ENCODE assay signal across 16 cellular contexts in the genomic region with DNA sequence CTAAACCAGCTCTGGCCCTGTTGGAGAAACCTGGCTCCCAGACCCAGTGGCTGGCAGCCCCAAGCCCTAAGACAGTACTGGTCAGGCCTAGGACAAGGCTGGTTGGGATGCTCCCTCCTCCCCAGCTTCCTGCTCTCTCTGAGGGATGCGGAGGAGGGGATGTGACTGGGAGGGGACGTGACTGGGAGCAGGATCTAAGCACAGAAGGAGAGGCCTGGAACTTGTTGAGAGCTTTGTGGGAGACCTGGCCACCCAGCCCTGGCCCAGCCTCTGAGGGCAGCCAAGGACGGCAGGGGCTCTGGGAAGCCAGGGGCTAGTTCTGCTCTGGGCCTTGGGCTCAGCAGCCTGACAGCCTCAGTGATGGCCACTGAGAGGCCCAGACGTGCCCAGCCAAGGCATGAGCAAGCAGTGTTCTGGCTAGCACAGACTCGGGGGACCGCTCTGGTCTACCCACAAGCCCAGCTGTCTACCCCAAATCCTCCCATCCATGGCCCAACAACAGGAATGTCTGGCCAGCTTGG. TPM values are rescaled to one million over a fixed set of nuclear protein-coding genes. Genes with fewer than 3 reads are reported as not detected.
DNase-seq lines count a peak whose midpoint lies in the region; ATAC-seq and TF ChIP-seq lines count a peak whose summit lies in the region.
"Had no signal": no experiment of that assay in that cellular context is flagged by ENCODE, and none has a peak within 500 bp of the region (broad histone marks: within the 10 kb centered on the region; RNA-seq: fewer than 3 reads in every experiment).

No MANE protein-coding gene starts in this region.

- H3K9me3 Mint-ChIP-seq in MCF 10A (ENCODE audit: unreplicated experiment), result no peaks in the 10 kb centered on the region
- H3K9me3 Mint-ChIP-seq: activated naive CD8-positive, alpha-beta T cell treated with anti-CD3 and anti-CD28 coated beads, Interleukin-2, amount 10 ng/mL, durations not matched to agents 7 days and 5 days had no signal

- BruUV-seq in MCF 10A (replicated peaks; lab: Mats Ljungman, UMichigan), result no TSS peak
- BruUV-seq in mammary epithelial cell (replicated peaks; lab: Mats Ljungman, UMichigan), result no TSS peak

- H3K9ac ChIP-seq in mammary epithelial cell (ENCODE audit: insufficient read depth, low read length), result no peak overlapping the region

- peaks cover 22% of the 10 kb centered on the region for H3K4me1 Mint-ChIP-seq in MCF 10A (ENCODE audit: insufficient read depth, unreplicated experiment)

- H3K79me2 ChIP-seq in mammary epithelial cell (ENCODE audit: insufficient read depth, low read length), result peaks cover 81% of the 10 kb centered on the region

- POLR2A ChIA-PET in MCF 10A (lab: Yijun Ruan, JAX), result no interaction called here

- H3K36me3 Mint-ChIP-seq in MCF 10A (ENCODE audit: insufficient read depth, unreplicated experiment), result peaks cover 31% of the 10 kb centered on the region
- H3K36me3 Mint-ChIP-seq: activated CD8-positive, alpha-beta memory T cell treated with anti-CD3 and anti-CD28 coated beads, Interleukin-2, amount 10 ng/mL, durations not matched to agents 7 days and 5 days; activated naive CD8-positive, alpha-beta T cell treated with anti-CD3 and anti-CD28 coated beads, Interleukin-2, amount 10 ng/mL, durations not matched to agents 7 days and 5 days had no signal

- CTCF ChIA-PET in MCF 10A (lab: Yijun Ruan, JAX), result interaction anchor here (1.5 kb wide), 1 partner anchor 23 kb away, joined by 6 read pairs; no protein-coding TSS in a partner anchor
- CTCF ChIA-PET in mammary epithelial cell (lab: Charles Lee; ENCODE audit: low non-redundant PET), result no interaction called here

- 100% methylated on average over 5 of the region's 6 CpGs for WGBS in mammary epithelial cell (ENCODE audit: low coverage, missing lambda C conversion rate)
- WGBS in psoas muscle, 3 donors, result 70 to 74% (median 71%) methylated on average over 4 to 6 of the region's 6 CpGs

- no peak overlapping the region for H3K4me3 Mint-ChIP-seq in MCF 10A (ENCODE audit: unreplicated experiment)
- H3K4me3 Mint-ChIP-seq: activated CD8-positive, alpha-beta memory T cell treated with anti-CD3 and anti-CD28 coated beads, Interleukin-2, amount 10 ng/mL, durations not matched to agents 7 days and 5 days; activated naive CD8-positive, alpha-beta T cell treated with anti-CD3 and anti-CD28 coated beads, Interleukin-2, amount 10 ng/mL, durations not matched to agents 7 days and 5 days had no signal

- no peaks in the 10 kb centered on the region for H3K27me3 ChIP-seq in mammary epithelial cell (ENCODE audit: insufficient read depth, low read length)
- no peaks in the 10 kb centered on the region for H3K27me3 ChIP-seq in psoas muscle (ENCODE audit: insufficient read depth in 3 of 3, low read length in 2 of 3)
- no peaks in the 10 kb centered on the region for H3K27me3 ChIP-seq in uterus
- H3K27me3 ChIP-seq in MG63, result no peaks in the 10 kb centered on the region

- TF ChIP-seq CTCF in MCF 10A (IDR thresholded peaks at IDR 0.05; ENCODE audit: unreplicated experiment), result no peak
- no peak for TF ChIP-seq CTCF in mammary epithelial cell (conservative IDR thresholded peaks at IDR 0.05 in 1 of 2, IDR thresholded peaks at IDR 0.05 in 1 of 2; ENCODE audit: extremely low read depth in 1 of 2, insufficient read depth in 1 of 2, low read depth in 1 of 2, low read length in 2 of 2)
- no peak for TF ChIP-seq CTCF in psoas muscle (IDR thresholded peaks at IDR 0.05)
- no peak for TF ChIP-seq CTCF in uterus (IDR thresholded peaks at IDR 0.05)

- ATAC-seq in left ventricle myocardium superior, result peak; percentile 22
- ATAC-seq in psoas muscle, result no peak
- no peak for ATAC-seq in HG03039 (IDR thresholded peaks at IDR 0.05; ENCODE audit: unreplicated experiment)
- ATAC-seq: activated CD8-positive, alpha-beta memory T cell treated with anti-CD3 and anti-CD28 coated beads, Interleukin-2, amount 10 ng/mL, durations not matched to agents 7 days and 5 days had no signal

- intact Hi-C loops in MCF 10A (cut with micrococcal nuclease), result no loop called here
- intact Hi-C loops in mammary epithelial cell (cut with micrococcal nuclease), result no loop called here
- intact Hi-C loops in left ventricle myocardium superior (cut with micrococcal nuclease), result no loop called here
- intact Hi-C loops in psoas muscle (cut with DNase I), result no loop called here
- intact Hi-C loops in uterus (cut with DNase I; ENCODE audit: low total_unique reads), result no loop called here

- H3K4me3 ChIP-seq in mammary epithelial cell (replicated peaks in 1 of 3; ENCODE audit: insufficient read depth in 1 of 3, low read depth in 2 of 3, low read length in 3 of 3), result no peak overlapping the region
- H3K4me3 ChIP-seq in psoas muscle, result no peak overlapping the region
- H3K4me3 ChIP-seq in uterus, result no peak overlapping the region
- no peak overlapping the region for H3K4me3 ChIP-seq in MG63

- dilution Hi-C loops in mammary epithelial cell (cut with HindIII; ENCODE audit: low sequenced_read_pairs), result no loop called here

- H2AFZ ChIP-seq in mammary epithelial cell (ENCODE audit: low read depth, low read length), result no peak overlapping the region

- DNase-seq in MCF 10A (ENCODE audit: unreplicated experiment), result no peak
- DNase-seq in mammary epithelial cell, result no peak
- DNase-seq in left ventricle myocardium superior, result peak; percentile 69
- DNase-seq in psoas muscle, result peak; percentile 43 to 77
- DNase-seq in uterus, result peak in 1 of 2 donors; percentile 66
- no peak for DNase-seq in SHP77 treated with DMSO at 0.1 percent for 48 hours (lab: John Stamatoyannopoulos, UW)
- DNase-seq in MG63, result no peak
- DNase-seq: 8988T; activated CD8-positive, alpha-beta memory T cell treated with anti-CD3 and anti-CD28 coated beads, Interleukin-2, amount 10 ng/mL, durations not matched to agents 7 days and 5 days; activated naive CD8-positive, alpha-beta T cell treated with anti-CD3 and anti-CD28 coated beads, Interleukin-2, amount 10 ng/mL, durations not matched to agents 7 days and 5 days; effector memory CD4-positive, alpha-beta T cell; NCI-H748 treated with DMSO at 0.1 percent for 48 hours had no signal

- in situ Hi-C loops in mammary epithelial cell (cut with MboI; ENCODE audit: low sequenced_read_pairs in 2 of 2), result no loop called here

- H3K4me2 ChIP-seq in mammary epithelial cell (ENCODE audit: insufficient read depth, low read depth, low read length), result no peak overlapping the region

- H3K36me3 ChIP-seq in mammary epithelial cell (ENCODE audit: insufficient read depth, low read length) (peaks cover 3% of the 10 kb centered on the region), psoas muscle (ENCODE audit: insufficient read depth in 1 of 2, low read depth in 1 of 2) (peaks cover 0 to 8% of the 10 kb centered on the region in 2 donors), uterus (no peaks in the 10 kb centered on the region), MG63 (no peaks in the 10 kb centered on the region)

- H3K9me3 ChIP-seq in mammary epithelial cell (replicated peaks; ENCODE audit: insufficient read depth, low read length), result no peaks in the 10 kb centered on the region
- H3K9me3 ChIP-seq in psoas muscle, result no peaks in the 10 kb centered on the region
- H3K9me3 ChIP-seq in uterus, result no peaks in the 10 kb centered on the region
- no peaks in the 10 kb centered on the region for H3K9me3 ChIP-seq in MG63

- H3K27ac ChIP-seq in mammary epithelial cell (ENCODE audit: insufficient read depth, low read depth, low read length), result no peak overlapping the region
- H3K27ac ChIP-seq in psoas muscle, result peak overlapping the region; percentile 44
- peak overlapping the region; percentile 77 to 82 for H3K27ac ChIP-seq in uterus

- H3K4me1 ChIP-seq in mammary epithelial cell (ENCODE audit: insufficient read depth, low read length) (peaks cover 36% of the 10 kb centered on the region), psoas muscle (peaks cover 94% of the 10 kb centered on the region), uterus (peaks cover 38 to 46% of the 10 kb centered on the region in 2 donors)

- no peaks in the 10 kb centered on the region for H3K27me3 Mint-ChIP-seq in MCF 10A (ENCODE audit: insufficient read depth, unreplicated experiment)
- H3K27me3 Mint-ChIP-seq: activated CD8-positive, alpha-beta memory T cell treated with anti-CD3 and anti-CD28 coated beads, Interleukin-2, amount 10 ng/mL, durations not matched to agents 7 days and 5 days; activated naive CD8-positive, alpha-beta T cell treated with anti-CD3 and anti-CD28 coated beads, Interleukin-2, amount 10 ng/mL, durations not matched to agents 7 days and 5 days had no signal

- no peaks in the 10 kb centered on the region for H4K20me1 ChIP-seq in mammary epithelial cell (ENCODE audit: insufficient read depth, low read length)

- no peak for TF ChIP-seq POLR2A in uterus (IDR thresholded peaks at IDR 0.05)

- peak overlapping the region; percentile 5 for H3K27ac Mint-ChIP-seq in MCF 10A (ENCODE audit: low read depth, unreplicated experiment)

RNA-seq across cellular contexts. Expression of gene ATP6V0D1, which starts 22.8 kb away (rescaled TPM):
- total RNA-seq in MCF 10A (2022) (50.5 and 50.7 TPM in 2 replicates), mammary epithelial cell (100 to 1,000 TPM in 1 of 2 donors, 10 to 100 TPM in 1; 93.3 to 124 TPM), left ventricle myocardium superior (66.6 TPM), psoas muscle (100 to 1,000 TPM in 1 of 4 donors, 10 to 100 TPM in 3; 81.2 to 104 (median 87.3) TPM), uterus (100 to 1,000 TPM in 2 of 4 donors, 10 to 100 TPM in 2; 67.4 to 243 (median 100) TPM)
- polyA plus RNA-seq in mammary epithelial cell (268 TPM), psoas muscle (10 to 100 TPM; 60.2 to 92.4 (median 62.8) TPM)
- 279 TPM for polyA minus RNA-seq in mammary epithelial cell
- total RNA-seq in MG63 (2014; rRNA removed; shearing (Covaris generic); ENCODE audit: low replicate concordance), result 30.8 and 42.3 TPM in 2 replicates

RNA-seq across cellular contexts. Expression of gene AGRP, which starts 25.2 kb away (rescaled TPM):
- total RNA-seq in MCF 10A (2022), result not detected in 2 replicates
- total RNA-seq in mammary epithelial cell, result not detected
- not detected for polyA plus RNA-seq in mammary epithelial cell
- not detected for polyA minus RNA-seq in mammary epithelial cell
- not detected for total RNA-seq in left ventricle myocardium superior
- total RNA-seq in psoas muscle, result not detected
- polyA plus RNA-seq in psoas muscle, result not detected
- not detected for total RNA-seq in uterus
- total RNA-seq in MG63 (2014; rRNA removed; shearing (Covaris generic); ENCODE audit: low replicate concordance), result not detected in 2 replicates
- total RNA-seq: activated CD8-positive, alpha-beta memory T cell treated with anti-CD3 and anti-CD28 coated beads, Interleukin-2, amount 10 ng/mL, durations not matched to agents 7 days and 5 days; activated naive CD8-positive, alpha-beta T cell treated with anti-CD3 and anti-CD28 coated beads, Interleukin-2, amount 10 ng/mL, durations not matched to agents 7 days and 5 days; liver; renal cortical epithelial cell; temporal lobe had no signal

RNA-seq across cellular contexts. Expression of gene HSD11B2, which starts 27.3 kb away (rescaled TPM):
- total RNA-seq in MCF 10A (2022), result 0.42 and 0.86 TPM in 2 replicates
- total RNA-seq in mammary epithelial cell, result 1 to 10 TPM in 1 of 2 donors, under 1 TPM in 1; 0.56 to 1.8 TPM
- 1.00 TPM for polyA plus RNA-seq in mammary epithelial cell
- not detected for polyA minus RNA-seq in mammary epithelial cell
- 0.89 TPM for total RNA-seq in left ventricle myocardium superior
- total RNA-seq in psoas muscle, result under 1 TPM; 0.16 to 0.71 (median 0.39) TPM
- polyA plus RNA-seq in psoas muscle, result under 1 TPM; 0.11 to 0.35 (median 0.17) TPM
- total RNA-seq in uterus, result 10 to 100 TPM in 2 of 4 donors, 1 to 10 TPM in 2; 1.2 to 82.1 (median 9.7) TPM
- total RNA-seq in MG63 (2014; rRNA removed; shearing (Covaris generic); ENCODE audit: low replicate concordance), result not detected in 2 replicates
- total RNA-seq: activated naive CD8-positive, alpha-beta T cell treated with anti-CD3 and anti-CD28 coated beads, Interleukin-2, amount 10 ng/mL, durations not matched to agents 7 days and 5 days; temporal lobe had no signal

RNA-seq across cellular contexts. Expression of gene ZDHHC1, which starts 41.9 kb away (rescaled TPM):
- total RNA-seq in MCF 10A (2022) (5.9 and 7.6 TPM in 2 replicates), mammary epithelial cell (1 to 10 TPM; 5.3 to 6.3 TPM), left ventricle myocardium superior (3.5 TPM), psoas muscle (10 to 100 TPM in 1 of 4 donors, 1 to 10 TPM in 3; 5.8 to 11.0 (median 6.9) TPM), uterus (10 to 100 TPM; 14.7 to 30.6 (median 25.6) TPM)
- polyA plus RNA-seq in mammary epithelial cell (2.4 TPM), psoas muscle (1 to 10 TPM; 1.7 to 5.0 (median 2.9) TPM)
- 0.88 TPM for polyA minus RNA-seq in mammary epithelial cell
- total RNA-seq in MG63 (2014; rRNA removed; shearing (Covaris generic); ENCODE audit: low replicate concordance), result 2.3 TPM in 1 of 2 replicates, not detected in the other

Comparison
In these comparisons a context has a peak if more than half of its experiments do, and no peak if none do; other contexts are left out.
1. DNase-seq: peak in left ventricle myocardium superior (single experiment) and psoas muscle (2 of 2); none in MCF 10A (single experiment), mammary epithelial cell (single experiment), SHP77 treated with DMSO at 0.1 percent for 48 hours (single experiment) and MG63 (single experiment).